20 cellular contexts compared by ENCODE assay signal in the genomic region with DNA sequence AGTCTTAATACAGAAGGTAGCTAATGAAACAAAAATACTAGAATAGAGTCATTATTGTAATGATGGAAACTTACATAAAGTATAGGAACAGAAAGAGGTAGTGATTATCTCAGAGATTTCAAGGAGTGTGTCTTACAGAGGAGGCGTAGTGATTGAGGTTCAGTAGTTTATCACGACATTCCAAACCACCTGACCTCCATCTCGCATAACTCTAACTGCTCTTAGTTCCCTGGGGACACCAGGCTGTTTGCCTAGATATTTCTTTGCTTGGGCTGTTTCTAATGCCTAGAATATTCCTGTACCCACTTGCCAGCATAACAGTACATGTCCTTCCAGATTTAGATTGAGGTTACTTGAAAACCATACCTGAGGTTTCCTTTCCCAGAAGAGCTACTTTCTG. TPM values are rescaled to one million over a fixed set of nuclear protein-coding genes. Genes with fewer than 3 reads are reported as not detected.
DNase-seq lines count a peak whose midpoint lies in the region; ATAC-seq, FAIRE-seq and TF ChIP-seq lines count a peak whose summit lies in the region.
"Had no signal": no experiment of that assay in that cellular context is flagged by ENCODE, and none has a peak within 500 bp of the region (broad histone marks: within the 10 kb centered on the region; RNA-seq: fewer than 3 reads in every experiment).

No MANE protein-coding gene starts in this region.

- no peaks in the 10 kb centered on the region for H3K27me3 ChIP-seq in CD4-positive, alpha-beta memory T cell (ENCODE audit: insufficient read depth, low read length)
- H3K27me3 ChIP-seq in keratinocyte (ENCODE audit: control insufficient read depth, extremely low read depth, insufficient read depth, low read length): no peaks in the 10 kb centered on the region
- H3K27me3 ChIP-seq: colonic mucosa, gastroesophageal sphincter had no signal

- POLR2A ChIA-PET in CD4-positive, alpha-beta memory T cell (lab: Charles Lee; ENCODE audit: partially characterized antibody): interaction anchor here (1.2 kb wide), 1 partner anchor 12 kb away, joined by 3 read pairs; no protein-coding TSS in a partner anchor

- H3K27me3 Mint-ChIP-seq in CD4-positive, alpha-beta memory T cell: no peaks in the 10 kb centered on the region

- no peaks in the 10 kb centered on the region for H3K9me3 ChIP-seq in CD4-positive, alpha-beta memory T cell (ENCODE audit: control insufficient read depth in 1 of 2, low read length in 2 of 2)
- H3K9me3 ChIP-seq in keratinocyte (ENCODE audit: control insufficient read depth, low read depth, low read length): no peaks in the 10 kb centered on the region
- H3K9me3 ChIP-seq: colonic mucosa, gastroesophageal sphincter had no signal

- peak overlapping the region; percentile 9 for H3K27ac ChIP-seq in CD4-positive, alpha-beta memory T cell (ENCODE audit: low read depth, low read length)
- peak overlapping the region; percentile 5 for H3K27ac ChIP-seq in keratinocyte (ENCODE audit: control insufficient read depth, insufficient read depth, low read length)
- H3K27ac ChIP-seq: colonic mucosa, gastroesophageal sphincter, SK-N-MC, skin epidermis had no signal

- H3K79me2 ChIP-seq in keratinocyte (ENCODE audit: control insufficient read depth, insufficient read depth, low read length): peaks cover 52% of the 10 kb centered on the region

- peak overlapping the region in 6 of 7 donors; percentile 7 to 66 (median 47) for H3K27ac Mint-ChIP-seq in CD4-positive, alpha-beta memory T cell

- no peak overlapping the region for H2AFZ ChIP-seq in keratinocyte (ENCODE audit: control insufficient read depth, low read length)

- peak; percentile 66 for FAIRE-seq in keratinocyte (lab: Jason Lieb, UNC)
- FAIRE-seq: endothelial cell of umbilical vein, H1 had no signal

- peaks cover 3 to 18% of the 10 kb centered on the region in 2 donors for H3K36me3 Mint-ChIP-seq in CD4-positive, alpha-beta memory T cell

- dilution Hi-C loops in keratinocyte (cut with MboI; ENCODE audit: extremely low pct_ligation_motif_present, low sequenced_read_pairs): no loop called here

- DNase-seq in CD4-positive, alpha-beta memory T cell: no peak
- DNase-seq in SK-MEL-5 (ENCODE audit: low read depth, low spot score): peak; percentile 18
- no peak for DNase-seq in keratinocyte (ENCODE audit: low read depth, low spot score)
- no peak for DNase-seq in NCI-H526 treated with DMSO at 0.1 percent for 48 hours (lab: John Stamatoyannopoulos, UW)
- no peak for DNase-seq in kidney tubule cell (ENCODE audit: low spot score)
- DNase-seq in HPDE6-E6E7 (ENCODE audit: extremely low spot score): no peak
- DNase-seq in NCI-H2107 (lab: John Stamatoyannopoulos, UW): no peak
- DNase-seq: activated CD8-positive, alpha-beta memory T cell treated with anti-CD3 and anti-CD28 coated beads, Interleukin-2, amount 50 U/mL, for 48 hours; colonic mucosa; DMS53; KG1; mesenchymal stem cell; NCI-H1417; NCI-H510A had no signal

- in situ Hi-C loops in SK-MEL-5 (cut with HindIII; ENCODE audit: low pct_unique_long_range_greater_than_20kb, low sequenced_read_pairs): no loop called here

- peaks cover 0 to 2% (median 0%) of the 10 kb centered on the region in 8 donors for H3K9me3 Mint-ChIP-seq in CD4-positive, alpha-beta memory T cell

- CTCF ChIA-PET in CD4-positive, alpha-beta memory T cell (lab: Charles Lee; ENCODE audit: partially characterized antibody): no interaction called here

- H3K4me3 ChIP-seq in CD4-positive, alpha-beta memory T cell (ENCODE audit: low read length in 2 of 2): no peak overlapping the region
- no peak overlapping the region for H3K4me3 ChIP-seq in keratinocyte (ENCODE audit: control insufficient read depth in 2 of 3, extremely low read depth in 1 of 3, insufficient read depth in 2 of 3, low read depth in 1 of 3, low read length in 3 of 3)
- H3K4me3 ChIP-seq: colonic mucosa, gastroesophageal sphincter, SK-N-MC, skin epidermis had no signal

- peak; percentile 54 for ATAC-seq in GM18868 (IDR thresholded peaks at IDR 0.05; ENCODE audit: unreplicated experiment)
- ATAC-seq: gastroesophageal sphincter had no signal

- peak overlapping the region; percentile 36 for H3K4me2 ChIP-seq in keratinocyte (ENCODE audit: control insufficient read depth, extremely low read depth, insufficient read depth, low read depth, low read length)

- TF ChIP-seq CTCF in keratinocyte (optimal IDR thresholded peaks at IDR 0.05 in 1 of 3, IDR thresholded peaks at IDR 0.05 in 1 of 3, conservative IDR thresholded peaks at IDR 0.05 in 1 of 3; ENCODE audit: extremely low read depth in 1 of 3, insufficient read depth in 2 of 3, low read length in 3 of 3): no peak

- peaks cover 41% of the 10 kb centered on the region for H3K4me1 ChIP-seq in CD4-positive, alpha-beta memory T cell (ENCODE audit: insufficient read depth, low read length)
- H3K4me1 ChIP-seq in keratinocyte (ENCODE audit: control insufficient read depth, extremely low read depth, insufficient read depth, low read length): peaks cover 23% of the 10 kb centered on the region
- H3K4me1 ChIP-seq: colonic mucosa had no signal

- intact Hi-C loops in CD4-positive, alpha-beta memory T cell (cut with micrococcal nuclease): no loop called here

- peaks cover 5% of the 10 kb centered on the region for H4K20me1 ChIP-seq in keratinocyte (ENCODE audit: control insufficient read depth, extremely low read depth, insufficient read depth, low read length)

- no peaks in the 10 kb centered on the region for H3K9me1 ChIP-seq in keratinocyte (ENCODE audit: control insufficient read depth, extremely low read depth, insufficient read depth, low read length)

- H3K36me3 ChIP-seq in CD4-positive, alpha-beta memory T cell (ENCODE audit: insufficient read depth, low read length): no peaks in the 10 kb centered on the region
- H3K36me3 ChIP-seq in keratinocyte (ENCODE audit: control insufficient read depth in 2 of 2, extremely low read depth in 1 of 2, insufficient read depth in 2 of 2, low read length in 2 of 2): no peaks in the 10 kb centered on the region
- H3K36me3 ChIP-seq: colonic mucosa, gastroesophageal sphincter had no signal

- H3K4me1 Mint-ChIP-seq in CD4-positive, alpha-beta memory T cell: peaks cover 28 to 70% (median 51%) of the 10 kb centered on the region in 4 donors

- peak overlapping the region in 5 of 8 donors; percentile 48 to 82 (median 71) for H3K4me3 Mint-ChIP-seq in CD4-positive, alpha-beta memory T cell

- no peak overlapping the region for H3K9ac ChIP-seq in keratinocyte (ENCODE audit: control insufficient read depth, extremely low read depth, insufficient read depth, low read length)

RNA-seq across cellular contexts. Expression of a gene that starts 29.1 kb away (rescaled TPM):
- total RNA-seq in CD4-positive, alpha-beta memory T cell: 100 to 1,000 TPM; 117 to 124 TPM
- 10 to 100 TPM; 47.8 to 57.4 TPM for polyA plus RNA-seq in CD4-positive, alpha-beta memory T cell
- total RNA-seq in SK-MEL-5 (2014; rRNA removed; shearing (Covaris generic)): 100 and 103 TPM in 2 replicates
- 33.4 and 54.1 TPM in 2 replicates for polyA plus RNA-seq in SK-MEL-5 (2015; cell fraction: cytosol; rRNA removed)
- polyA plus RNA-seq in SK-MEL-5 (2015; cell fraction: nucleus; rRNA removed): 34.0 and 49.0 TPM in 2 replicates
- 24.9 to 42.9 TPM (median 26.5 TPM) in 3 replicates for polyA plus RNA-seq in keratinocyte
- 119 TPM for polyA plus RNA-seq in keratinocyte (2011; ENCODE audit: low read depth)
- 16.5 and 32.0 TPM in 2 replicates for polyA plus RNA-seq in keratinocyte (2011; cell fraction: cytosol; rRNA removed)
- 24.0 and 31.4 TPM in 2 replicates for polyA plus RNA-seq in keratinocyte (2011; cell fraction: nucleus; rRNA removed)
- polyA plus RNA-seq in keratinocyte (2012; ENCODE audit: low replicate concordance): 27.2 and 30.7 TPM in 2 replicates
- polyA minus RNA-seq in keratinocyte: 10.9 to 79.2 TPM (median 34.2 TPM) in 3 replicates
- 34.5 TPM for polyA minus RNA-seq in keratinocyte (2011; cell fraction: cytosol; rRNA and poly(A)+ RNA removed)
- 32.3 and 76.1 TPM in 2 replicates for polyA minus RNA-seq in keratinocyte (2011; cell fraction: nucleus; rRNA and poly(A)+ RNA removed)
